1 cellular context compared by ENCODE assay signal in the genomic region with DNA sequence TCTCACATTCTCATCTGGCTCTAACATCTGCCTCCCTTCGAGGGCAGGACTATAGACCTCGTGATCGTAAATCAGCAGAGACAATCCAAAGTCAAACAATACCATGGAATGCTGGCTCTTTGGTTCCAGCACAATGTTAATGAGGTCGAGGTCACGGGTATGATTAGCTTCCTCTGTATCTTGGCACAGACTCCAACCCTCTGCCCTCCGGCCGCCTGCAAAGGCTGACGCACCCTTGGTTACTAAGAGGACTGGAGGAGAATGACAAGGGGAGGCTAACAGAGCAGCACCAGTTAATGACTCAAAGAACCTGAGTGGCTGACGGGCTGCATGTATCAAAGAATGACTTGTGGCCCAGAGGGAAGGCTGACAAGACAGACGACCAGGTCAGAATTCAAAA.
TF ChIP-seq lines count a peak whose summit lies in the region.

No MANE protein-coding gene starts in this region.

TF ChIP-seq in HepG2, 621 proteins besides CTCF, POLR2A, EP300 and RAD21 (continued from another document):
- TF ChIP-seq, protein P1, sequence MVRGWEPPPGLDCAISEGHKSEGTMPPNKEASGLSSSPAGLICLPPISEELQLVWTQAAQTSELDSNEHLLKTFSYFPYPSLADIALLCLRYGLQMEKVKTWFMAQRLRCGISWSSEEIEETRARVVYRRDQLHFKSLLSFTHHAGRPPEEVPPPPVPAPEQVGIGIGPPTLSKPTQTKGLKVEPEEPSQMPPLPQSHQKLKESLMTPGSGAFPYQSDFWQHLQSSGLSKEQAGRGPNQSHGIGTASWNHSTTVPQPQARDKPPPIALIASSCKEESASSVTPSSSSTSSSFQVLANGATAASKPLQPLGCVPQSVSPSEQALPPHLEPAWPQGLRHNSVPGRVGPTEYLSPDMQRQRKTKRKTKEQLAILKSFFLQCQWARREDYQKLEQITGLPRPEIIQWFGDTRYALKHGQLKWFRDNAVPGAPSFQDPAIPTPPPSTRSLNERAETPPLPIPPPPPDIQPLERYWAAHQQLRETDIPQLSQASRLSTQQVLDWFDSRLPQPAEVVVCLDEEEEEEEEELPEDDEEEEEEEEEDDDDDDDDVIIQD (CRISPR knock-in tag; IDR thresholded peaks at IDR 0.05; ENCODE audit: low read depth) = peak; percentile 54; the same call in 1 of the 2 replicates
- no peak for TF ChIP-seq ELF1 (CRISPR knock-in tag; IDR thresholded peaks at IDR 0.05)
- peak in 1 of 2 experiments; percentile 69; a peak in 3 of 4 replicates for TF ChIP-seq NR2F1 (CRISPR knock-in tag; IDR thresholded peaks at IDR 0.05)
- TF ChIP-seq IRX3 (CRISPR knock-in tag; IDR thresholded peaks at IDR 0.05; ENCODE audit: borderline replicate concordance, low read depth) = no peak
- no peak for TF ChIP-seq ZNF605 (CRISPR knock-in tag; IDR thresholded peaks at IDR 0.05)
- no peak for TF ChIP-seq HOXD1 (CRISPR knock-in tag; IDR thresholded peaks at IDR 0.05)
- peak; percentile 35; the same call in 1 of the 2 replicates for TF ChIP-seq FOSL2 (CRISPR knock-in tag; IDR thresholded peaks at IDR 0.05)
- TF ChIP-seq ZNF160 (CRISPR knock-in tag; IDR thresholded peaks at IDR 0.05) = no peak
- no peak for TF ChIP-seq ZNF850 (CRISPR knock-in tag; conservative IDR thresholded peaks at IDR 0.05)
- TF ChIP-seq SP1 (IDR thresholded peaks at IDR 0.05) = no peak
- TF ChIP-seq SP1 (CRISPR knock-in tag; IDR thresholded peaks at IDR 0.05) = no peak
- TF ChIP-seq SOX6 (IDR thresholded peaks at IDR 0.05) = no peak
- TF ChIP-seq SOX6 (CRISPR knock-in tag; IDR thresholded peaks at IDR 0.05) = peak; percentile 61; the same call in 1 of the 2 replicates
- TF ChIP-seq, protein P2, sequence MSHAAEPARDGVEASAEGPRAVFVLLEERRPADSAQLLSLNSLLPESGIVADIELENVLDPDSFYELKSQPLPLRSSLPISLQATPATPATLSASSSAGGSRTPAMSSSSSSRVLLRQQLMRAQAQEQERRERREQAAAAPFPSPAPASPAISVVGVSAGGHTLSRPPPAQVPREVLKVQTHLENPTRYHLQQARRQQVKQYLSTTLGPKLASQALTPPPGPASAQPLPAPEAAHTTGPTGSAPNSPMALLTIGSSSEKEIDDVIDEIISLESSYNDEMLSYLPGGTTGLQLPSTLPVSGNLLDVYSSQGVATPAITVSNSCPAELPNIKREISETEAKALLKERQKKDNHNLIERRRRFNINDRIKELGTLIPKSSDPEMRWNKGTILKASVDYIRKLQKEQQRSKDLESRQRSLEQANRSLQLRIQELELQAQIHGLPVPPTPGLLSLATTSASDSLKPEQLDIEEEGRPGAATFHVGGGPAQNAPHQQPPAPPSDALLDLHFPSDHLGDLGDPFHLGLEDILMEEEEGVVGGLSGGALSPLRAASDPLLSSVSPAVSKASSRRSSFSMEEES (CRISPR knock-in tag; IDR thresholded peaks at IDR 0.05) = 0 out of 2 replicates have a peak, but pooled peaks have one; percentile 24
- TF ChIP-seq, protein P3, sequence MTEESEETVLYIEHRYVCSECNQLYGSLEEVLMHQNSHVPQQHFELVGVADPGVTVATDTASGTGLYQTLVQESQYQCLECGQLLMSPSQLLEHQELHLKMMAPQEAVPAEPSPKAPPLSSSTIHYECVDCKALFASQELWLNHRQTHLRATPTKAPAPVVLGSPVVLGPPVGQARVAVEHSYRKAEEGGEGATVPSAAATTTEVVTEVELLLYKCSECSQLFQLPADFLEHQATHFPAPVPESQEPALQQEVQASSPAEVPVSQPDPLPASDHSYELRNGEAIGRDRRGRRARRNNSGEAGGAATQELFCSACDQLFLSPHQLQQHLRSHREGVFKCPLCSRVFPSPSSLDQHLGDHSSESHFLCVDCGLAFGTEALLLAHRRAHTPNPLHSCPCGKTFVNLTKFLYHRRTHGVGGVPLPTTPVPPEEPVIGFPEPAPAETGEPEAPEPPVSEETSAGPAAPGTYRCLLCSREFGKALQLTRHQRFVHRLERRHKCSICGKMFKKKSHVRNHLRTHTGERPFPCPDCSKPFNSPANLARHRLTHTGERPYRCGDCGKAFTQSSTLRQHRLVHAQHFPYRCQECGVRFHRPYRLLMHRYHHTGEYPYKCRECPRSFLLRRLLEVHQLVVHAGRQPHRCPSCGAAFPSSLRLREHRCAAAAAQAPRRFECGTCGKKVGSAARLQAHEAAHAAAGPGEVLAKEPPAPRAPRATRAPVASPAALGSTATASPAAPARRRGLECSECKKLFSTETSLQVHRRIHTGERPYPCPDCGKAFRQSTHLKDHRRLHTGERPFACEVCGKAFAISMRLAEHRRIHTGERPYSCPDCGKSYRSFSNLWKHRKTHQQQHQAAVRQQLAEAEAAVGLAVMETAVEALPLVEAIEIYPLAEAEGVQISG (CRISPR knock-in tag; IDR thresholded peaks at IDR 0.05) = no peak
- no peak for TF ChIP-seq HNRNPLL (IDR thresholded peaks at IDR 0.05; ENCODE audit: low read depth, low read length, poor library complexity, severe bottlenecking)
- peak; percentile 90 for TF ChIP-seq SOX5 (CRISPR knock-in tag; IDR thresholded peaks at IDR 0.05; ENCODE audit: borderline replicate concordance)
- 0 out of 2 replicates have a peak, but pooled peaks have one; percentile 31 for TF ChIP-seq NR2F6 (IDR thresholded peaks at IDR 0.05)
- 0 out of 2 replicates have a peak, but pooled peaks have one; percentile 40 for TF ChIP-seq NR2F6 (CRISPR knock-in tag; IDR thresholded peaks at IDR 0.05)
- TF ChIP-seq, protein P4, sequence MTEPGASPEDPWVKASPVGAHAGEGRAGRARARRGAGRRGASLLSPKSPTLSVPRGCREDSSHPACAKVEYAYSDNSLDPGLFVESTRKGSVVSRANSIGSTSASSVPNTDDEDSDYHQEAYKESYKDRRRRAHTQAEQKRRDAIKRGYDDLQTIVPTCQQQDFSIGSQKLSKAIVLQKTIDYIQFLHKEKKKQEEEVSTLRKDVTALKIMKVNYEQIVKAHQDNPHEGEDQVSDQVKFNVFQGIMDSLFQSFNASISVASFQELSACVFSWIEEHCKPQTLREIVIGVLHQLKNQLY (CRISPR knock-in tag; IDR thresholded peaks at IDR 0.05) = no peak
